ENCODE assay signal across 1 cellular context in genomic region chr20:54184920-54185626, GRCh38.
TF ChIP-seq lines count a peak whose summit lies in the region.

No MANE protein-coding gene starts in this region.

TF ChIP-seq in GM12878, 131 proteins besides CTCF, POLR2A, EP300 and RAD21 (continued from another document):
- TF ChIP-seq, protein P1, sequence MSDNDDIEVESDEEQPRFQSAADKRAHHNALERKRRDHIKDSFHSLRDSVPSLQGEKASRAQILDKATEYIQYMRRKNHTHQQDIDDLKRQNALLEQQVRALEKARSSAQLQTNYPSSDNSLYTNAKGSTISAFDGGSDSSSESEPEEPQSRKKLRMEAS (IDR thresholded peaks at IDR 0.05; ENCODE audit: low read depth, low read length): no peak
